1 cellular context compared by ENCODE assay signal in the genomic region with DNA sequence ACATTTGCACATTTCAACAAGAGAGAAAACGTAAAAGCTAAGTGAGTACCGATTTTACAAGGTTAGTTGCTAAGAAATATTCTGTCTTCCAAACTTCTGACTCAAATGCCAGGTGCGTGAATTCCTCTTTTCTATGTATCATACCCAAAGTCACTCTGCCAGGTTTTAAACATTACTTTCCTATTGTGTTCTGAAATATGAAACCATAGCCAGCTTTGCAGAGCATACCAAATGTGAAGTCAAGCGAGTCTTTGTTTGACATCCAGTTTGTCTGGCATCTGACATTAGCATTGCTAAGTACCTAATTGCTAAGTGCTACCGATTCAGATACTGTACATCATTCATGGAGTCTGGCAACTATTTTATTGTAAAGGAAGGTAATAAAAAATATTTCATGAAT.
TF ChIP-seq lines count a peak whose summit lies in the region.

No MANE protein-coding gene starts in this region.

TF ChIP-seq in GM23338, 12 proteins besides CTCF, POLR2A, EP300 and RAD21 (continued from another document):
- TF ChIP-seq, protein P1, sequence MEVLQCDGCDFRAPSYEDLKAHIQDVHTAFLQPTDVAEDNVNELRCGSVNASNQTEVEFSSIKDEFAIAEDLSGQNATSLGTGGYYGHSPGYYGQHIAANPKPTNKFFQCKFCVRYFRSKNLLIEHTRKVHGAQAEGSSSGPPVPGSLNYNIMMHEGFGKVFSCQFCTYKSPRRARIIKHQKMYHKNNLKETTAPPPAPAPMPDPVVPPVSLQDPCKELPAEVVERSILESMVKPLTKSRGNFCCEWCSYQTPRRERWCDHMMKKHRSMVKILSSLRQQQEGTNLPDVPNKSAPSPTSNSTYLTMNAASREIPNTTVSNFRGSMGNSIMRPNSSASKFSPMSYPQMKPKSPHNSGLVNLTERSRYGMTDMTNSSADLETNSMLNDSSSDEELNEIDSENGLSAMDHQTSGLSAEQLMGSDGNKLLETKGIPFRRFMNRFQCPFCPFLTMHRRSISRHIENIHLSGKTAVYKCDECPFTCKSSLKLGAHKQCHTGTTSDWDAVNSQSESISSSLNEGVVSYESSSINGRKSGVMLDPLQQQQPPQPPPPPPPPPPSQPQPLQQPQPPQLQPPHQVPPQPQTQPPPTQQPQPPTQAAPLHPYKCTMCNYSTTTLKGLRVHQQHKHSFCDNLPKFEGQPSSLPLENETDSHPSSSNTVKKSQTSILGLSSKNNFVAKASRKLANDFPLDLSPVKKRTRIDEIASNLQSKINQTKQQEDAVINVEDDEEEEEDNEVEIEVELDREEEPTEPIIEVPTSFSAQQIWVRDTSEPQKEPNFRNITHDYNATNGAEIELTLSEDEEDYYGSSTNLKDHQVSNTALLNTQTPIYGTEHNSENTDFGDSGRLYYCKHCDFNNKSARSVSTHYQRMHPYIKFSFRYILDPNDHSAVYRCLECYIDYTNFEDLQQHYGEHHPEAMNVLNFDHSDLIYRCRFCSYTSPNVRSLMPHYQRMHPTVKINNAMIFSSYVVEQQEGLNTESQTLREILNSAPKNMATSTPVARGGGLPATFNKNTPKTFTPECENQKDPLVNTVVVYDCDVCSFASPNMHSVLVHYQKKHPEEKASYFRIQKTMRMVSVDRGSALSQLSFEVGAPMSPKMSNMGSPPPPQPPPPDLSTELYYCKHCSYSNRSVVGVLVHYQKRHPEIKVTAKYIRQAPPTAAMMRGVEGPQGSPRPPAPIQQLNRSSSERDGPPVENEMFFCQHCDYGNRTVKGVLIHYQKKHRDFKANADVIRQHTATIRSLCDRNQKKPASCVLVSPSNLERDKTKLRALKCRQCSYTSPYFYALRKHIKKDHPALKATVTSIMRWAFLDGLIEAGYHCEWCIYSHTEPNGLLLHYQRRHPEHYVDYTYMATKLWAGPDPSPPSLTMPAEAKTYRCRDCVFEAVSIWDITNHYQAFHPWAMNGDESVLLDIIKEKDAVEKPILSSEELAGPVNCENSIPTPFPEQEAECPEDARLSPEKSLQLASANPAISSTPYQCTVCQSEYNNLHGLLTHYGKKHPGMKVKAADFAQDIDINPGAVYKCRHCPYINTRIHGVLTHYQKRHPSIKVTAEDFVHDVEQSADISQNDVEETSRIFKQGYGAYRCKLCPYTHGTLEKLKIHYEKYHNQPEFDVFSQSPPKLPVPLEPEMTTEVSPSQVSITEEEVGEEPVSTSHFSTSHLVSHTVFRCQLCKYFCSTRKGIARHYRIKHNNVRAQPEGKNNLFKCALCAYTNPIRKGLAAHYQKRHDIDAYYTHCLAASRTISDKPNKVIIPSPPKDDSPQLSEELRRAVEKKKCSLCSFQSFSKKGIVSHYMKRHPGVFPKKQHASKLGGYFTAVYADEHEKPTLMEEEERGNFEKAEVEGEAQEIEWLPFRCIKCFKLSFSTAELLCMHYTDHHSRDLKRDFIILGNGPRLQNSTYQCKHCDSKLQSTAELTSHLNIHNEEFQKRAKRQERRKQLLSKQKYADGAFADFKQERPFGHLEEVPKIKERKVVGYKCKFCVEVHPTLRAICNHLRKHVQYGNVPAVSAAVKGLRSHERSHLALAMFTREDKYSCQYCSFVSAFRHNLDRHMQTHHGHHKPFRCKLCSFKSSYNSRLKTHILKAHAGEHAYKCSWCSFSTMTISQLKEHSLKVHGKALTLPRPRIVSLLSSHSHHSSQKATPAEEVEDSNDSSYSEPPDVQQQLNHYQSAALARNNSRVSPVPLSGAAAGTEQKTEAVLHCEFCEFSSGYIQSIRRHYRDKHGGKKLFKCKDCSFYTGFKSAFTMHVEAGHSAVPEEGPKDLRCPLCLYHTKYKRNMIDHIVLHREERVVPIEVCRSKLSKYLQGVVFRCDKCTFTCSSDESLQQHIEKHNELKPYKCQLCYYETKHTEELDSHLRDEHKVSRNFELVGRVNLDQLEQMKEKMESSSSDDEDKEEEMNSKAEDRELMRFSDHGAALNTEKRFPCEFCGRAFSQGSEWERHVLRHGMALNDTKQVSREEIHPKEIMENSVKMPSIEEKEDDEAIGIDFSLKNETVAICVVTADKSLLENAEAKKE (CRISPR knock-in tag; IDR thresholded peaks at IDR 0.05) = no peak
- no peak for TF ChIP-seq ZNF331 (CRISPR knock-in tag; IDR thresholded peaks at IDR 0.05; ENCODE audit: low read depth)
- TF ChIP-seq POLR2AphosphoS5 (IDR thresholded peaks at IDR 0.05; ENCODE audit: low read depth) = no peak
- no peak for TF ChIP-seq ZNF114 (CRISPR knock-in tag; IDR thresholded peaks at IDR 0.05)
- no peak for TF ChIP-seq CREB1 (CRISPR knock-in tag; IDR thresholded peaks at IDR 0.05; ENCODE audit: low read depth)
- TF ChIP-seq, protein P2, sequence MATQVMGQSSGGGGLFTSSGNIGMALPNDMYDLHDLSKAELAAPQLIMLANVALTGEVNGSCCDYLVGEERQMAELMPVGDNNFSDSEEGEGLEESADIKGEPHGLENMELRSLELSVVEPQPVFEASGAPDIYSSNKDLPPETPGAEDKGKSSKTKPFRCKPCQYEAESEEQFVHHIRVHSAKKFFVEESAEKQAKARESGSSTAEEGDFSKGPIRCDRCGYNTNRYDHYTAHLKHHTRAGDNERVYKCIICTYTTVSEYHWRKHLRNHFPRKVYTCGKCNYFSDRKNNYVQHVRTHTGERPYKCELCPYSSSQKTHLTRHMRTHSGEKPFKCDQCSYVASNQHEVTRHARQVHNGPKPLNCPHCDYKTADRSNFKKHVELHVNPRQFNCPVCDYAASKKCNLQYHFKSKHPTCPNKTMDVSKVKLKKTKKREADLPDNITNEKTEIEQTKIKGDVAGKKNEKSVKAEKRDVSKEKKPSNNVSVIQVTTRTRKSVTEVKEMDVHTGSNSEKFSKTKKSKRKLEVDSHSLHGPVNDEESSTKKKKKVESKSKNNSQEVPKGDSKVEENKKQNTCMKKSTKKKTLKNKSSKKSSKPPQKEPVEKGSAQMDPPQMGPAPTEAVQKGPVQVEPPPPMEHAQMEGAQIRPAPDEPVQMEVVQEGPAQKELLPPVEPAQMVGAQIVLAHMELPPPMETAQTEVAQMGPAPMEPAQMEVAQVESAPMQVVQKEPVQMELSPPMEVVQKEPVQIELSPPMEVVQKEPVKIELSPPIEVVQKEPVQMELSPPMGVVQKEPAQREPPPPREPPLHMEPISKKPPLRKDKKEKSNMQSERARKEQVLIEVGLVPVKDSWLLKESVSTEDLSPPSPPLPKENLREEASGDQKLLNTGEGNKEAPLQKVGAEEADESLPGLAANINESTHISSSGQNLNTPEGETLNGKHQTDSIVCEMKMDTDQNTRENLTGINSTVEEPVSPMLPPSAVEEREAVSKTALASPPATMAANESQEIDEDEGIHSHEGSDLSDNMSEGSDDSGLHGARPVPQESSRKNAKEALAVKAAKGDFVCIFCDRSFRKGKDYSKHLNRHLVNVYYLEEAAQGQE (IDR thresholded peaks at IDR 0.05; ENCODE audit: unreplicated experiment) = no peak
- TF ChIP-seq, protein P3, sequence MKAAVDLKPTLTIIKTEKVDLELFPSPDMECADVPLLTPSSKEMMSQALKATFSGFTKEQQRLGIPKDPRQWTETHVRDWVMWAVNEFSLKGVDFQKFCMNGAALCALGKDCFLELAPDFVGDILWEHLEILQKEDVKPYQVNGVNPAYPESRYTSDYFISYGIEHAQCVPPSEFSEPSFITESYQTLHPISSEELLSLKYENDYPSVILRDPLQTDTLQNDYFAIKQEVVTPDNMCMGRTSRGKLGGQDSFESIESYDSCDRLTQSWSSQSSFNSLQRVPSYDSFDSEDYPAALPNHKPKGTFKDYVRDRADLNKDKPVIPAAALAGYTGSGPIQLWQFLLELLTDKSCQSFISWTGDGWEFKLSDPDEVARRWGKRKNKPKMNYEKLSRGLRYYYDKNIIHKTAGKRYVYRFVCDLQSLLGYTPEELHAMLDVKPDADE (IDR thresholded peaks at IDR 0.05) = no peak
- TF ChIP-seq EZH2 (IDR thresholded peaks at IDR 0.05; ENCODE audit: low read depth, unreplicated experiment) = no peak
- no peak for TF ChIP-seq NANOG (IDR thresholded peaks at IDR 0.05; ENCODE audit: borderline replicate concordance)
